In genomic region chrX:52265713-52266112, GRCh38 we compare ENCODE assay signal across 28 cellular contexts.
"Had no signal": no experiment of that assay in that cellular context is flagged by ENCODE, and none has a peak within 500 bp of the region (broad histone marks: within the 10 kb centered on the region; RNA-seq: fewer than 3 reads in every experiment).

No MANE protein-coding gene starts in this region.

- H3K9me3 ChIP-seq: SK-N-SH had no signal

- DNase-seq: activated B cell treated with CpG ODN at 0.5 μM for 24 hours; activated CD4-positive, alpha-beta T cell treated with anti-CD3 and anti-CD28 coated beads for 1 hour; activated CD4-positive, alpha-beta T cell treated with anti-CD3 and anti-CD28 coated beads, Interleukin-2, amount 10 ng/mL, durations not matched to agents 24 days and 14 days; activated CD4-positive, alpha-beta T cell treated with anti-CD3 and anti-CD28 coated beads, Interleukin-2, amount 50 U/mL, for 48 hours; activated CD8-positive, alpha-beta memory T cell treated with anti-CD3 and anti-CD28 coated beads, Interleukin-2, amount 10 ng/mL, durations not matched to agents 7 days and 5 days; activated effector memory CD4-positive, alpha-beta T cell treated with anti-CD3 and anti-CD28 coated beads, Interleukin-2, amount 50 U/mL, for 16 hours; activated naive CD4-positive, alpha-beta T cell treated with Interleukin-2 at 50 U/mL for 16 hours; activated naive CD8-positive, alpha-beta T cell treated with anti-CD3 and anti-CD28 coated beads, Interleukin-2, amount 50 U/mL, for 24 hours; activated T-cell treated with anti-CD3 and anti-CD28 coated beads, Interleukin-2, amount 50 U/mL, for 24 hours; amniotic stem cell; brain microvascular endothelial cell; cerebellar nuclear complex; NCI-H1105; NCI-H146; NCI-H187 treated with DMSO at 0.1 percent for 48 hours; NCI-H2081 treated with DMSO at 0.1 percent for 48 hours; NCI-H446; NCI-H524; NCI-H774; NK-92 treated with Interleukin-12 subunit alpha and Interleukin-12 subunit beta, amount 100 ng/mL, for 24 hours; OCI-M1; RPMI8226; SK-N-SH; SW 1271 had no signal

- ATAC-seq: activated CD8-positive, alpha-beta memory T cell treated with anti-CD3 and anti-CD28 coated beads, Interleukin-2, amount 10 ng/mL, durations not matched to agents 7 days and 5 days; activated naive CD4-positive, alpha-beta T cell treated with anti-CD3 and anti-CD28 coated beads, Interleukin-2, amount 50 U/mL, for 72 hours; activated naive CD8-positive, alpha-beta T cell treated with anti-CD3 and anti-CD28 coated beads, Interleukin-2, amount 50 U/mL, for 24 hours; Panc1; Right ventricle myocardium inferior had no signal

- H3K27me3 ChIP-seq: brain microvascular endothelial cell had no signal

- H3K36me3 ChIP-seq: brain microvascular endothelial cell had no signal

- FAIRE-seq: colon had no signal
